2 cellular contexts compared by ENCODE assay signal in the genomic region with DNA sequence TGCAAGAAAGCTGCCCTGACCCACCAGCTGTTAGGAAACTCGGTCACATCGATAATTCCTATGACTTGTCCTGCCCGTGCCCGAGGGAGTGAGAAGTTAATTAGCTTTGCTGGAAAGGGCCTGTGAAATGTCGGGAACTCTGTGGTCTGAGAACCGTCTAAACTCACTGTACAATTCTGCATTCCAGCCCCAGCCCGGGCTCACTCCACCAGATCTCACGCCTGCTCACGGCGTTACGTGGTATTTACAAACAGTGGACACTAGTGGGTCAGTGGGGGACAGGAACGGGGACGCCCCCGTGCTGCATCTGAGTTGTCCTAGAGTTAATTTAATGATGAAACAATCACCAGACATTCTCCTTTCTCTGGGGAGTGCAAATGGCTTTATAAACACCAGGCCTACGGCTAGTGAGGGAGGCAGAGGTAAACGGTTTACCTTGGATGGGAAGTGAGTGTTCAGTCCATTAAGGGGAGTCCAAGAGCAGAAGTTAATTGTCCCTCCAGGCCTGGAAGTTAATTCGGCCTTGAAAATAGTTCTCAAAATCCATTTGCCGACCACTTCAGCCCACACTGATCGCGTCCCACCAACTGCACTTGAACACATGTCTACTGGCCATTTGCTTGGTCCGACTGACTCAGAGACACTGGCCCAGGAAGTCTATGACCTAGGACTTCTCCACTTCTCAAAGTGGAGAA.
TF ChIP-seq lines count a peak whose summit lies in the region.

No MANE protein-coding gene starts in this region.

TF ChIP-seq in A549, 52 proteins besides CTCF, POLR2A, EP300 and RAD21 (continued from another document):
- TF ChIP-seq, protein P1, sequence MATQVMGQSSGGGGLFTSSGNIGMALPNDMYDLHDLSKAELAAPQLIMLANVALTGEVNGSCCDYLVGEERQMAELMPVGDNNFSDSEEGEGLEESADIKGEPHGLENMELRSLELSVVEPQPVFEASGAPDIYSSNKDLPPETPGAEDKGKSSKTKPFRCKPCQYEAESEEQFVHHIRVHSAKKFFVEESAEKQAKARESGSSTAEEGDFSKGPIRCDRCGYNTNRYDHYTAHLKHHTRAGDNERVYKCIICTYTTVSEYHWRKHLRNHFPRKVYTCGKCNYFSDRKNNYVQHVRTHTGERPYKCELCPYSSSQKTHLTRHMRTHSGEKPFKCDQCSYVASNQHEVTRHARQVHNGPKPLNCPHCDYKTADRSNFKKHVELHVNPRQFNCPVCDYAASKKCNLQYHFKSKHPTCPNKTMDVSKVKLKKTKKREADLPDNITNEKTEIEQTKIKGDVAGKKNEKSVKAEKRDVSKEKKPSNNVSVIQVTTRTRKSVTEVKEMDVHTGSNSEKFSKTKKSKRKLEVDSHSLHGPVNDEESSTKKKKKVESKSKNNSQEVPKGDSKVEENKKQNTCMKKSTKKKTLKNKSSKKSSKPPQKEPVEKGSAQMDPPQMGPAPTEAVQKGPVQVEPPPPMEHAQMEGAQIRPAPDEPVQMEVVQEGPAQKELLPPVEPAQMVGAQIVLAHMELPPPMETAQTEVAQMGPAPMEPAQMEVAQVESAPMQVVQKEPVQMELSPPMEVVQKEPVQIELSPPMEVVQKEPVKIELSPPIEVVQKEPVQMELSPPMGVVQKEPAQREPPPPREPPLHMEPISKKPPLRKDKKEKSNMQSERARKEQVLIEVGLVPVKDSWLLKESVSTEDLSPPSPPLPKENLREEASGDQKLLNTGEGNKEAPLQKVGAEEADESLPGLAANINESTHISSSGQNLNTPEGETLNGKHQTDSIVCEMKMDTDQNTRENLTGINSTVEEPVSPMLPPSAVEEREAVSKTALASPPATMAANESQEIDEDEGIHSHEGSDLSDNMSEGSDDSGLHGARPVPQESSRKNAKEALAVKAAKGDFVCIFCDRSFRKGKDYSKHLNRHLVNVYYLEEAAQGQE (IDR thresholded peaks at IDR 0.05): no peak
- no peak for TF ChIP-seq CHD4 (IDR thresholded peaks at IDR 0.05; ENCODE audit: borderline replicate concordance)
- no peak for TF ChIP-seq RARB (CRISPR knock-in tag; IDR thresholded peaks at IDR 0.05)
- no peak for TF ChIP-seq MYC (IDR thresholded peaks at IDR 0.05; ENCODE audit: borderline replicate concordance, low read length)
- no peak for TF ChIP-seq E2F6 (IDR thresholded peaks at IDR 0.05; ENCODE audit: borderline replicate concordance, low read depth)
- TF ChIP-seq SMC3 (IDR thresholded peaks at IDR 0.05): no peak
- no peak for TF ChIP-seq HEYL (CRISPR knock-in tag; IDR thresholded peaks at IDR 0.05)
- no peak for TF ChIP-seq HOXB5 (CRISPR knock-in tag; IDR thresholded peaks at IDR 0.05)
- TF ChIP-seq HMGXB4 (CRISPR knock-in tag; IDR thresholded peaks at IDR 0.05; ENCODE audit: borderline replicate concordance): no peak
- no peak for TF ChIP-seq MAZ (IDR thresholded peaks at IDR 0.05; ENCODE audit: borderline replicate concordance, low read depth, low read length)

TF ChIP-seq in PFSK-1, 5 proteins besides CTCF, POLR2A, EP300 and RAD21 (continued from another document):
- peak; percentile 13; the same call in 1 of the 2 replicates for TF ChIP-seq TAF1 (IDR thresholded peaks at IDR 0.05; ENCODE audit: borderline replicate concordance, insufficient read depth, low read length)
- peak; percentile 22; the same call in 1 of the 2 replicates for TF ChIP-seq POLR2AphosphoS5 (IDR thresholded peaks at IDR 0.05; ENCODE audit: low read depth, low read length)
TF ChIP-seq in PFSK-1: peak in this region for 2.
